In genomic region chr12:51047655-51048540, GRCh38 we compare ENCODE assay signal across 8 cellular contexts. TPM values are rescaled to one million over a fixed set of nuclear protein-coding genes. Genes with fewer than 3 reads are reported as not detected.
DNase-seq lines count a peak whose midpoint lies in the region; ATAC-seq and TF ChIP-seq lines count a peak whose summit lies in the region.

LETMD1 (plus strand) TSS chr12:51048327; CDS start chr12:51048357, 30 bp downstream.

- TF ChIP-seq CTCF in CD14-positive monocyte (IDR thresholded peaks at IDR 0.05) = peak; percentile 92

- peak; percentile 94 for ATAC-seq in GM19351 (IDR thresholded peaks at IDR 0.05; ENCODE audit: unreplicated experiment)
- ATAC-seq in HG03521 (IDR thresholded peaks at IDR 0.05; ENCODE audit: unreplicated experiment) = peak; percentile 95

- peaks cover 19% of the 10 kb centered on the region for H3K4me1 Mint-ChIP-seq in CD14-positive monocyte
- peaks cover 38% of the 10 kb centered on the region for H3K4me1 Mint-ChIP-seq in activated CD4-positive, alpha-beta T cell treated with anti-CD3 and anti-CD28 coated beads, Interleukin-2, amount 10 ng/mL, durations not matched to agents 7 days and 5 days

- H3K9me3 Mint-ChIP-seq in CD14-positive monocyte = peaks cover 0 to 3% (median 0%) of the 10 kb centered on the region in 7 donors
- H3K9me3 Mint-ChIP-seq in activated CD4-positive, alpha-beta T cell treated with anti-CD3 and anti-CD28 coated beads, Interleukin-2, amount 10 ng/mL, durations not matched to agents 7 days and 5 days = no peaks in the 10 kb centered on the region

- peak within 1 kb of the TSS; percentile 87 to 97 (median 94) for H3K27ac Mint-ChIP-seq in CD14-positive monocyte
- peak within 1 kb of the TSS; percentile 96 for H3K27ac Mint-ChIP-seq in activated CD4-positive, alpha-beta T cell treated with anti-CD3 and anti-CD28 coated beads, Interleukin-2, amount 10 ng/mL, durations not matched to agents 7 days and 5 days

- peaks cover 13 to 18% of the 10 kb centered on the region in 2 donors for H3K36me3 Mint-ChIP-seq in CD14-positive monocyte
- H3K36me3 Mint-ChIP-seq in activated CD4-positive, alpha-beta T cell treated with anti-CD3 and anti-CD28 coated beads, Interleukin-2, amount 10 ng/mL, durations not matched to agents 7 days and 5 days (ENCODE audit: low read depth) = peaks cover 10% of the 10 kb centered on the region

- CTCF ChIA-PET in activated CD4-positive, alpha-beta T cell treated with anti-CD3 and anti-CD28 coated beads, Interleukin-2, amount 10 ng/mL, durations not matched to agents 7 days and 5 days (lab: Charles Lee) = interaction anchor here (0.5 to 1.7 kb wide), 11 partner anchors 11 to 388 kb away, joined by 3 to 5 read pairs (median 4); partner anchors contain the start of genes CSRNP2 and SLC11A2

- H3K27me3 Mint-ChIP-seq in CD14-positive monocyte (ENCODE audit: low read depth in 3 of 3) = peaks cover 0 to 5% (median 0%) of the 10 kb centered on the region in 3 donors
- no peaks in the 10 kb centered on the region for H3K27me3 Mint-ChIP-seq in activated CD4-positive, alpha-beta T cell treated with anti-CD3 and anti-CD28 coated beads, Interleukin-2, amount 10 ng/mL, durations not matched to agents 7 days and 5 days

- intact Hi-C loops in CD14-positive monocyte (cut with micrococcal nuclease) = loop anchor here (5.0 to 10.0 kb wide), 5 partner anchors 124 to 297 kb away; partner anchors contain the start of genes TFCP2 (in 2 of the 2), ATF1 (in 1 of the 2) and CELA1 (in 1 of the 2)

- DNase-seq in CD14-positive monocyte (ENCODE audit: low spot score) = peak; percentile 94
- DNase-seq in NCI-H69 (lab: John Stamatoyannopoulos, UW) = peak; percentile 99
- peak; percentile 96 for DNase-seq in activated CD4-positive, alpha-beta T cell treated with anti-CD3 and anti-CD28 coated beads, Interleukin-2, amount 10 ng/mL, durations not matched to agents 7 days and 5 days
- DNase-seq in dedifferentiated amniotic fluid mesenchymal stem cell (ENCODE audit: extremely low spot score) = peak; percentile 99
- peak; percentile 99 for DNase-seq in left kidney (ENCODE audit: low read depth, low spot score)
- peak; percentile 90 for DNase-seq in stimulated activated CD4-positive, alpha-beta T cell treated with anti-CD3 and anti-CD28 coated beads, Interleukin-2, amount 100 ng/mL, for 24 hours

- POLR2A ChIA-PET in activated CD4-positive, alpha-beta T cell treated with anti-CD3 and anti-CD28 coated beads, Interleukin-2, amount 10 ng/mL, durations not matched to agents 7 days and 5 days (lab: Charles Lee) = interaction anchor here (0.6 kb wide), 1 partner anchor 191 kb away, joined by 5 read pairs; the partner anchor contains the start of gene DAZAP2

- H3K4me3 Mint-ChIP-seq in CD14-positive monocyte = peak within 1 kb of the TSS; percentile 93 to 98
- peak within 1 kb of the TSS; percentile 93 for H3K4me3 Mint-ChIP-seq in activated CD4-positive, alpha-beta T cell treated with anti-CD3 and anti-CD28 coated beads, Interleukin-2, amount 10 ng/mL, durations not matched to agents 7 days and 5 days

RNA-seq across cellular contexts. Expression of gene LETMD1, which starts in this region (rescaled TPM):
- polyA plus RNA-seq in CD14-positive monocyte = 10 to 100 TPM; 13.2 to 16.8 TPM
- total RNA-seq in activated CD4-positive, alpha-beta T cell treated with anti-CD3 and anti-CD28 coated beads, Interleukin-2, amount 10 ng/mL, durations not matched to agents 7 days and 5 days = 10 to 100 TPM; 66.3 to 68.6 TPM

Comparison
In these comparisons a context has a peak if more than half of its experiments do, and no peak if none do; other contexts are left out.
1. Peak in every context shown above with its lines: DNase-seq and ATAC-seq.